ENCODE assay signal across 14 cellular contexts in the genomic region with DNA sequence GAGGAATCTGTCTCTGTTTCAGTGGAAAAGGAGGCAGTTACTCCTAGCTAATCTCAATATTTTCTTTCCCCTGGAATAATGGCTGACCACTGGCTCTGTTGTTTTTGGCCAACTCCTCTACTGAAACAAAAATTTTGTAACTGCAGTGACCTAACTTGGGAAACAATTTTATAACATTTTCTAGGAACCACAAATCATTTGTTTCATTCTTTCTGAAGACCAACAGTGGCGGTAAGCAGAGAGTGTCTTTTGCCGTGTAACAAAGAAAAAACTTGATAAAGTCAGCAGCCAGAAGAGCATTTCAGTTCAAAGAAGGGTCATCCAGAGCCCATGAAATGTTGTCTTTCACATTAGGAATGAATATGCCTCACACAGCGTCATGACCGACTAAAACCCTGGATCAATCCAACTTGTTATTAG. TPM values are rescaled to one million over a fixed set of nuclear protein-coding genes. Genes with fewer than 3 reads are reported as not detected.
A peak's percentile ranks its signal among the peaks of the same experiment; 100 is the strongest.
DNase-seq lines count a peak whose midpoint lies in the region; ATAC-seq, FAIRE-seq and TF ChIP-seq lines count a peak whose summit lies in the region.
"Had no signal": no experiment of that assay in that cellular context is flagged by ENCODE, and none has a peak within 500 bp of the region (broad histone marks: within the 10 kb centered on the region; RNA-seq: fewer than 3 reads in every experiment).

No MANE protein-coding gene starts in this region.

- peaks cover 49% of the 10 kb centered on the region for H3K27me3 Mint-ChIP-seq in stimulated activated naive CD8-positive, alpha-beta T cell treated with anti-CD3 and anti-CD28 coated beads, Interleukin-15, amount 100 ng/mL, for 72 hours

- DNase-seq in A172 (ENCODE audit: low spot score) (peak; percentile 64), SK-N-SH (no peak), fibroblast of pulmonary artery (ENCODE audit: low read depth) (peak; percentile 86), non-pigmented ciliary epithelial cell (ENCODE audit: low read depth) (peak; percentile 67), D721Med (ENCODE audit: insufficient read length, low spot score) (no peak), NCI-H446 treated with DMSO at 0.1 percent for 48 hours (lab: John Stamatoyannopoulos, UW) (no peak), ACHN (no peak)
- DNase-seq in stimulated activated naive CD8-positive, alpha-beta T cell treated with anti-CD3 and anti-CD28 coated beads, Interleukin-15, amount 100 ng/mL, for 72 hours = no peak
- DNase-seq: activated CD8-positive, alpha-beta memory T cell treated with anti-CD3 and anti-CD28 coated beads, Interleukin-2, amount 50 U/mL, for 4 hours; dorsolateral prefrontal cortex; left colon; T-helper 1 cell; upper lobe of left lung had no signal

- no peaks in the 10 kb centered on the region for H3K36me3 ChIP-seq in SK-N-SH (replicated peaks in 1 of 2; ENCODE audit: control insufficient read depth in 1 of 2, insufficient read depth in 2 of 2, low read length in 1 of 2)
- H3K36me3 ChIP-seq: upper lobe of left lung had no signal

- H3K4me1 ChIP-seq in SK-N-SH (ENCODE audit: control insufficient read depth in 1 of 2, insufficient read depth in 2 of 2, low read depth in 1 of 2, low read length in 1 of 2) = peaks cover 0 to 15% of the 10 kb centered on the region in 2 experiments; a peak in 2 of 4 replicates

- WGBS in SK-N-SH (ENCODE audit: low lambda C conversion rate) = 39% methylated on average over 4 of the region's 4 CpGs

- H3F3A ChIP-seq in SK-N-SH (replicated peaks; ENCODE audit: insufficient read depth) = peaks cover 24% of the 10 kb centered on the region

- no peaks in the 10 kb centered on the region for H3K9me3 ChIP-seq in SK-N-SH
- H3K9me3 ChIP-seq: upper lobe of left lung had no signal

- CTCF ChIA-PET in SK-N-SH (lab: Yijun Ruan, JAX) = interaction anchor here (1.2 to 6.2 kb wide), 6 partner anchors 16 to 453 kb away, joined by 3 to 30 read pairs (median 4); a partner anchor contains a TSS

- no peak overlapping the region for H2AFZ ChIP-seq in SK-N-SH (ENCODE audit: low read depth)

- ATAC-seq in stimulated activated naive CD8-positive, alpha-beta T cell treated with anti-CD3 and anti-CD28 coated beads, Interleukin-15, amount 100 ng/mL, for 72 hours = no peak
- ATAC-seq: left colon had no signal

- peak overlapping the region; percentile 46; the same call in 1 of the 2 replicates for H3K4me2 ChIP-seq in SK-N-SH

- peak in 1 of 2 experiments; percentile 14; a peak in 1 of 4 replicates for TF ChIP-seq EP300 in SK-N-SH (IDR thresholded peaks at IDR 0.05; ENCODE audit: borderline replicate concordance in 1 of 2, low read depth in 1 of 2, low read length in 1 of 2)

- TF ChIP-seq CTCF in SK-N-SH (IDR thresholded peaks at IDR 0.05) = no peak
- no peak for TF ChIP-seq CTCF in fibroblast of pulmonary artery (IDR thresholded peaks at IDR 0.05; ENCODE audit: low read length, missing control alignments)
- no peak for TF ChIP-seq CTCF in D721Med (IDR thresholded peaks at IDR 0.05; ENCODE audit: insufficient read depth, missing control alignments)

- no peaks in the 10 kb centered on the region for H3K9me2 ChIP-seq in SK-N-SH

- no peaks in the 10 kb centered on the region for H3K27me3 ChIP-seq in SK-N-SH (ENCODE audit: insufficient read depth)
- H3K27me3 ChIP-seq: upper lobe of left lung had no signal

- H3K9me3 Mint-ChIP-seq in stimulated activated naive CD8-positive, alpha-beta T cell treated with anti-CD3 and anti-CD28 coated beads, Interleukin-15, amount 100 ng/mL, for 72 hours = no peaks in the 10 kb centered on the region

- TF ChIP-seq RAD21 in SK-N-SH (IDR thresholded peaks at IDR 0.05; ENCODE audit: low read length) = no peak

- H3K4me3 Mint-ChIP-seq in stimulated activated naive CD8-positive, alpha-beta T cell treated with anti-CD3 and anti-CD28 coated beads, Interleukin-15, amount 100 ng/mL, for 72 hours = no peak overlapping the region

- no peaks in the 10 kb centered on the region for H4K20me1 ChIP-seq in SK-N-SH (ENCODE audit: insufficient read depth)

- POLR2A ChIA-PET in SK-N-SH (lab: Yijun Ruan, JAX) = interaction anchor here (0.7 kb wide), 1 partner anchor 67 kb away, joined by 3 read pairs; no protein-coding TSS in a partner anchor

- peak overlapping the region; percentile 24; the same call in 1 of the 2 replicates for H3K9ac ChIP-seq in SK-N-SH

- in situ Hi-C loops in ACHN (cut with HindIII; ENCODE audit: low pct_ligation_motif_present, low pct_unique_long_range_greater_than_20kb, low sequenced_read_pairs) = no loop called here

- peak overlapping the region; percentile 70 to 96; a peak in 3 of 4 replicates for H3K27ac ChIP-seq in SK-N-SH (ENCODE audit: low read depth in 2 of 2, low read length in 1 of 2)

- FAIRE-seq in D721Med (lab: Jason Lieb, UNC) = no peak
- FAIRE-seq: A204.1 had no signal

- no peaks in the 10 kb centered on the region for H3K4me1 Mint-ChIP-seq in stimulated activated naive CD8-positive, alpha-beta T cell treated with anti-CD3 and anti-CD28 coated beads, Interleukin-15, amount 100 ng/mL, for 72 hours

- H3K4me3 ChIP-seq in SK-N-SH (ENCODE audit: low read depth in 2 of 2, low read length in 1 of 2) (peak overlapping the region in 1 of 2 experiments; percentile 7; a peak in 1 of 4 replicates), fibroblast of pulmonary artery (replicated peaks; ENCODE audit: low read depth, low read length) (peak overlapping the region; percentile 1)
- H3K4me3 ChIP-seq: upper lobe of left lung had no signal

- no peak overlapping the region for H3K27ac Mint-ChIP-seq in stimulated activated naive CD8-positive, alpha-beta T cell treated with anti-CD3 and anti-CD28 coated beads, Interleukin-15, amount 100 ng/mL, for 72 hours

- H3K79me2 ChIP-seq in SK-N-SH (ENCODE audit: insufficient read depth) = no peaks in the 10 kb centered on the region

TF ChIP-seq in SK-N-SH, 30 proteins besides CTCF, POLR2A, EP300 and RAD21:
- TF ChIP-seq NFIC (IDR thresholded peaks at IDR 0.05; ENCODE audit: borderline replicate concordance) (peak; percentile 59), RFX5 (IDR thresholded peaks at IDR 0.05; ENCODE audit: low read length) (no peak), TAF1 (IDR thresholded peaks at IDR 0.05; ENCODE audit: borderline replicate concordance, low read depth, low read length) (no peak), RXRA (IDR thresholded peaks at IDR 0.05; ENCODE audit: borderline replicate concordance, low read depth) (peak; percentile 67), SIN3A (IDR thresholded peaks at IDR 0.05; ENCODE audit: borderline replicate concordance, low read depth, low read length) (no peak)

RNA-seq across cellular contexts. Expression of a gene that starts 11.8 kb away (rescaled TPM):
- 8.3 and 9.7 TPM in 2 replicates for total RNA-seq in A172 (2014; rRNA removed; shearing (Covaris generic))
- 6.7 and 7.1 TPM in 2 replicates for polyA plus RNA-seq in SK-N-SH (2012; rRNA removed)
- polyA plus RNA-seq in SK-N-SH (2012; cell fraction: cytosol; rRNA removed) = 8.9 and 9.2 TPM in 2 replicates
- polyA plus RNA-seq in SK-N-SH (2012; cell fraction: nucleus; rRNA removed) = 5.6 and 5.9 TPM in 2 replicates

RNA-seq across cellular contexts. Expression of a gene that starts 26.9 kb away (rescaled TPM):
- total RNA-seq in A172 (2014; rRNA removed; shearing (Covaris generic)) = 445 and 560 TPM in 2 replicates
- 151 and 167 TPM in 2 replicates for polyA plus RNA-seq in SK-N-SH (2012; rRNA removed)
- polyA plus RNA-seq in SK-N-SH (2012; cell fraction: cytosol; rRNA removed) = 249 and 348 TPM in 2 replicates
- 57.6 and 74.2 TPM in 2 replicates for polyA plus RNA-seq in SK-N-SH (2012; cell fraction: nucleus; rRNA removed)

Comparison
In these comparisons a context has a peak if more than half of its experiments do, and no peak if none do; other contexts are left out.
1. DNase-seq: peak in A172 (single experiment), fibroblast of pulmonary artery (single experiment) and non-pigmented ciliary epithelial cell (single experiment); none in SK-N-SH (single experiment), D721Med (single experiment), NCI-H446 treated with DMSO at 0.1 percent for 48 hours (single experiment), stimulated activated naive CD8-positive, alpha-beta T cell treated with anti-CD3 and anti-CD28 coated beads, Interleukin-15, amount 100 ng/mL, for 72 hours (0 of 2) and ACHN (single experiment).